Comparison of ENCODE assay signal across 9 cellular contexts in the genomic region with DNA sequence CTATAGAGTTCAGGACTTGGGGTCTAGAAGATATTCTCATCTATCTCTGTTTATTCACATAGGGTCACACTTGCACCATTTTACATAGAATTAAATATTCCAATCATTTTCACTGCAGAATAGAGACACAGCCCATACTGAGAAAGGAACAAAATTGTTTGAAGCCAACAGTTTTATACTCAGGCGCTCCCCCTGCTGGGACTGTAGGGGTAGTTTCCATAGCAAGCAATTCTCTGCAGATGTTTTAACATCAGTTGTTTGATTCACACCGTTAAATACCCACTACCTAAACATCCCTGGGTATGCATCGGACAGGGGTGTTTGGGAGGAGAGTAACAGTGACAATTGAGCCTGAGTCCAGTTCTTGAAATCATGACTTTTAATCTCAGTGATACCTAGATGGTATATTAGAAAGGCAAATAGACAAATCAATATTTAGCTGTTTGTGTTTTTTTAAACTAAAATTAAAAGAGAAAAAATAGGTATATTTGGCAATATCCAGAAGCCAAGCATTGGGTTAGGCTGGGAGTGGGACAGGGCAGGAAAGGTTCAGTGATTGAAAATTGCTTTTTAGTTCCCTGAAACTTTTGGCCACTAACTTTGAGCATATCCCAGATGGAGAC. TPM values are rescaled to one million over a fixed set of nuclear protein-coding genes. Genes with fewer than 3 reads are reported as not detected.
A peak's percentile ranks its signal among the peaks of the same experiment; 100 is the strongest.
DNase-seq lines count a peak whose midpoint lies in the region; ATAC-seq, FAIRE-seq and TF ChIP-seq lines count a peak whose summit lies in the region.
"Had no signal": no experiment of that assay in that cellular context is flagged by ENCODE, and none has a peak within 500 bp of the region (broad histone marks: within the 10 kb centered on the region; RNA-seq: fewer than 3 reads in every experiment).

No MANE protein-coding gene starts in this region.

- TF ChIP-seq POLR2A in tibial nerve (IDR thresholded peaks at IDR 0.05), result no peak

- peaks cover 3% of the 10 kb centered on the region for H3K4me1 Mint-ChIP-seq in CD8-positive, alpha-beta T cell (ENCODE audit: low read depth)
- H3K4me1 Mint-ChIP-seq in astrocyte (ENCODE audit: low read depth, unreplicated experiment), result no peaks in the 10 kb centered on the region
- H3K4me1 Mint-ChIP-seq: immature natural killer cell had no signal

- no peak overlapping the region for H3K9ac ChIP-seq in PC-3 (ENCODE audit: low read length)
- H3K9ac ChIP-seq in astrocyte (ENCODE audit: low read length), result no peak overlapping the region

- ATAC-seq in CD8-positive, alpha-beta T cell, result no peak
- peak; percentile 51 for ATAC-seq in GM21529 (IDR thresholded peaks at IDR 0.05; ENCODE audit: unreplicated experiment)
- ATAC-seq in PC-3, result peak; percentile 42
- peak; percentile 51 for ATAC-seq in left colon
- no peak for ATAC-seq in HG03439 (IDR thresholded peaks at IDR 0.05; ENCODE audit: unreplicated experiment)
- no peak for ATAC-seq in HG02678 (IDR thresholded peaks at IDR 0.05; ENCODE audit: unreplicated experiment)

- H3K79me2 ChIP-seq in PC-3 (ENCODE audit: low read length) (no peaks in the 10 kb centered on the region), astrocyte (ENCODE audit: insufficient read depth, low read length) (no peaks in the 10 kb centered on the region)

- H3K27ac ChIP-seq in CD8-positive, alpha-beta T cell (ENCODE audit: low read depth, low read length), result no peak overlapping the region
- H3K27ac ChIP-seq in PC-3 (ENCODE audit: low read length) (no peak overlapping the region), astrocyte (ENCODE audit: low read depth, low read length) (no peak overlapping the region), tibial nerve (no peak overlapping the region)

- no peaks in the 10 kb centered on the region for H3K27me3 ChIP-seq in CD8-positive, alpha-beta T cell (ENCODE audit: insufficient read depth, low read length)
- H3K27me3 ChIP-seq in PC-3 (ENCODE audit: low read length), result no peaks in the 10 kb centered on the region
- H3K27me3 ChIP-seq in astrocyte (ENCODE audit: insufficient read depth, low read length), result no peaks in the 10 kb centered on the region
- H3K27me3 ChIP-seq in tibial nerve, result peaks cover 0 to 15% of the 10 kb centered on the region in 2 donors

- H3K36me3 ChIP-seq in CD8-positive, alpha-beta T cell (ENCODE audit: insufficient read depth, low read length), result no peaks in the 10 kb centered on the region
- H3K36me3 ChIP-seq in PC-3 (ENCODE audit: low read depth, low read length), result peaks cover 28% of the 10 kb centered on the region
- no peaks in the 10 kb centered on the region for H3K36me3 ChIP-seq in astrocyte (ENCODE audit: insufficient read depth, low read length)
- peaks cover 0 to 10% (median 0%) of the 10 kb centered on the region in 3 donors for H3K36me3 ChIP-seq in tibial nerve

- H3K9me3 ChIP-seq in CD8-positive, alpha-beta T cell (ENCODE audit: low read length), result no peaks in the 10 kb centered on the region
- H3K9me3 ChIP-seq in PC-3 (ENCODE audit: low read length), result no peaks in the 10 kb centered on the region
- no peaks in the 10 kb centered on the region for H3K9me3 ChIP-seq in astrocyte (ENCODE audit: insufficient read depth, low read depth, low read length)
- no peaks in the 10 kb centered on the region for H3K9me3 ChIP-seq in tibial nerve

- no peaks in the 10 kb centered on the region for H3K9me3 Mint-ChIP-seq in CD8-positive, alpha-beta T cell
- H3K9me3 Mint-ChIP-seq in astrocyte (ENCODE audit: unreplicated experiment), result no peaks in the 10 kb centered on the region
- H3K9me3 Mint-ChIP-seq: immature natural killer cell had no signal

- TF ChIP-seq CTCF in CD8-positive, alpha-beta T cell (IDR thresholded peaks at IDR 0.05), result peak; percentile 49
- TF ChIP-seq CTCF in PC-3 (conservative IDR thresholded peaks at IDR 0.05; ENCODE audit: low read depth, low read length), result peak; percentile 75
- TF ChIP-seq CTCF in astrocyte (IDR thresholded peaks at IDR 0.05; ENCODE audit: insufficient read depth, low read depth, low read length), result peak; percentile 59
- peak in 4 of 5 experiments; percentile 31 to 67 (median 46) for TF ChIP-seq CTCF in tibial nerve (IDR thresholded peaks at IDR 0.05)

- TF ChIP-seq EP300 in tibial nerve (IDR thresholded peaks at IDR 0.05), result no peak

- CTCF ChIA-PET in CD8-positive, alpha-beta T cell (lab: Charles Lee), result interaction anchor here (1.0 to 3.5 kb wide), 2 partner anchors 160 to 165 kb away, joined by 4 to 21 read pairs; no protein-coding TSS in a partner anchor
- CTCF ChIA-PET in PC-3 (lab: Charles Lee), result no interaction called here

- FAIRE-seq in astrocyte (lab: Jason Lieb, UNC), result peak; percentile 90

- no peaks in the 10 kb centered on the region for H3K27me3 Mint-ChIP-seq in CD8-positive, alpha-beta T cell (ENCODE audit: low read depth)
- peaks cover 2% of the 10 kb centered on the region for H3K27me3 Mint-ChIP-seq in astrocyte (ENCODE audit: low read depth, unreplicated experiment)

- no peak overlapping the region for H3K27ac Mint-ChIP-seq in CD8-positive, alpha-beta T cell
- H3K27ac Mint-ChIP-seq in astrocyte (ENCODE audit: unreplicated experiment), result no peak overlapping the region
- H3K27ac Mint-ChIP-seq: immature natural killer cell had no signal

- H3K9me2 ChIP-seq in PC-3 (replicated peaks; ENCODE audit: low read length), result no peaks in the 10 kb centered on the region

- H4K20me1 ChIP-seq in PC-3 (ENCODE audit: low read length), result no peaks in the 10 kb centered on the region
- no peaks in the 10 kb centered on the region for H4K20me1 ChIP-seq in astrocyte (ENCODE audit: insufficient read depth, low read length)

- H3K4me2 ChIP-seq in PC-3 (ENCODE audit: low read length), result no peak overlapping the region
- H3K4me2 ChIP-seq in astrocyte (ENCODE audit: low read length), result no peak overlapping the region

- peaks cover 6% of the 10 kb centered on the region for H3F3A ChIP-seq in PC-3 (ENCODE audit: low read length, unreplicated experiment)

- POLR2A ChIA-PET in CD8-positive, alpha-beta T cell (lab: Charles Lee), result interaction anchor here (0.7 kb wide), 1 partner anchor 161 kb away, joined by 3 read pairs; no protein-coding TSS in a partner anchor
- POLR2A ChIA-PET in PC-3 (lab: Charles Lee; ENCODE audit: unreplicated experiment), result no interaction called here

- no peak overlapping the region for H3K4me3 Mint-ChIP-seq in CD8-positive, alpha-beta T cell
- H3K4me3 Mint-ChIP-seq in astrocyte (ENCODE audit: unreplicated experiment), result no peak overlapping the region
- H3K4me3 Mint-ChIP-seq: immature natural killer cell had no signal

- peak in 5 of 7 experiments; percentile 10 to 41 (median 21) for DNase-seq in CD8-positive, alpha-beta T cell
- DNase-seq in PC-3, result peak; percentile 42
- DNase-seq in astrocyte (ENCODE audit: low read depth), result no peak
- peak in 1 of 2 donors; percentile 58 for DNase-seq in left colon
- no peak for DNase-seq in tibial nerve (ENCODE audit: low spot score in 2 of 2)

- intact Hi-C loops in CD8-positive, alpha-beta T cell (cut with DNase I, micrococcal nuclease), result no loop called here
- intact Hi-C loops in PC-3 (cut with micrococcal nuclease) (loop anchor here (1.0 kb wide), 2 partner anchors 59 to 161 kb away; no protein-coding TSS in a partner anchor), left colon (cut with DNase I, micrococcal nuclease) (loop anchor here in 1 of 2 donors (10.0 kb wide), 1 partner anchor 163 kb away; no protein-coding TSS in a partner anchor)

- no peak overlapping the region for H3K4me3 ChIP-seq in CD8-positive, alpha-beta T cell (ENCODE audit: low read depth, low read length)
- H3K4me3 ChIP-seq in PC-3 (ENCODE audit: low read length) (no peak overlapping the region), astrocyte (ENCODE audit: insufficient read depth, low read depth, low read length) (no peak overlapping the region), tibial nerve (no peak overlapping the region)

- WGBS in tibial nerve, 2 donors, result 13 to 15% methylated on average over 3 of the region's 3 CpGs

- H2AFZ ChIP-seq in PC-3 (ENCODE audit: low read length) (no peak overlapping the region), astrocyte (ENCODE audit: low read depth, low read length) (no peak overlapping the region)

- H3K4me1 ChIP-seq in CD8-positive, alpha-beta T cell (ENCODE audit: insufficient read depth, low read length), result no peaks in the 10 kb centered on the region
- H3K4me1 ChIP-seq in PC-3 (ENCODE audit: insufficient read depth, low read length), result peaks cover 8% of the 10 kb centered on the region
- H3K4me1 ChIP-seq in astrocyte (ENCODE audit: insufficient read depth, low read length), result no peaks in the 10 kb centered on the region
- H3K4me1 ChIP-seq in tibial nerve, result no peaks in the 10 kb centered on the region

- no TSS peak for BruUV-seq in PC-3 (replicated peaks; lab: Mats Ljungman, UMichigan)

- H3K36me3 Mint-ChIP-seq in CD8-positive, alpha-beta T cell, result peaks cover 8% of the 10 kb centered on the region
- no peaks in the 10 kb centered on the region for H3K36me3 Mint-ChIP-seq in astrocyte (ENCODE audit: low read depth, unreplicated experiment)

RNA-seq across cellular contexts. Expression of a gene that starts 33.8 kb away (rescaled TPM):
- 1 to 10 TPM; 3.8 to 4.3 TPM for total RNA-seq in CD8-positive, alpha-beta T cell
- 14.5 and 15.6 TPM in 2 replicates for total RNA-seq in PC-3 (2014; rRNA removed)
- 0.11 and 0.19 TPM in 2 replicates for total RNA-seq in astrocyte
- total RNA-seq in left colon, result 10 to 100 TPM; 10.8 to 11.1 TPM
- total RNA-seq in tibial nerve, result 10 to 100 TPM; 12.2 to 20.4 (median 19.2) TPM

Comparison
In these comparisons a context has a peak if more than half of its experiments do, and no peak if none do; other contexts are left out.
1. ATAC-seq: peak in GM21529 (single experiment), PC-3 (single experiment) and left colon (single experiment); none in CD8-positive, alpha-beta T cell (single experiment), HG03439 (single experiment) and HG02678 (single experiment).
2. DNase-seq: peak in CD8-positive, alpha-beta T cell (5 of 7) and PC-3 (single experiment); none in astrocyte (single experiment) and tibial nerve (0 of 2).
3. Peak in every context shown above with its lines, with median percentiles within 50 percentile points of each other: CTCF ChIP-seq.